In genomic region chr16:29729116-29729521, GRCh38 we compare ENCODE assay signal across 2 cellular contexts.
A peak's percentile ranks its signal among the peaks of the same experiment; 100 is the strongest.
TF ChIP-seq lines count a peak whose summit lies in the region.

No MANE protein-coding gene starts in this region.

TF ChIP-seq in GM12878, 131 proteins besides CTCF, POLR2A, EP300 and RAD21:
- TF ChIP-seq SMAD5 (IDR thresholded peaks at IDR 0.05; ENCODE audit: low read depth) = no peak
- peak; percentile 18; the same call in 1 of the 2 replicates for TF ChIP-seq SMC3 (IDR thresholded peaks at IDR 0.05; ENCODE audit: borderline replicate concordance, low read length)
- peak; percentile 44 for TF ChIP-seq IKZF1 (conservative IDR thresholded peaks at IDR 0.05)
- TF ChIP-seq BCL11A (IDR thresholded peaks at IDR 0.05; ENCODE audit: low read depth, low read length) = no peak
- no peak for TF ChIP-seq RELA (IDR thresholded peaks at IDR 0.05; ENCODE audit: borderline replicate concordance, partially characterized antibody)

TF ChIP-seq in HepG2, 621 proteins besides CTCF, POLR2A, EP300 and RAD21:
- no peak for TF ChIP-seq PTBP1 (IDR thresholded peaks at IDR 0.05; ENCODE audit: low read depth, low read length, poor library complexity, severe bottlenecking)
- TF ChIP-seq STAG1 (CRISPR knock-in tag; IDR thresholded peaks at IDR 0.05) = peak; percentile 73
- TF ChIP-seq XRCC5 (optimal IDR thresholded peaks at IDR 0.05; ENCODE audit: low read length) = peak; percentile 57
- TF ChIP-seq RXRA (CRISPR knock-in tag; IDR thresholded peaks at IDR 0.05) = no peak
- TF ChIP-seq HMGXB4 (CRISPR knock-in tag; IDR thresholded peaks at IDR 0.05; ENCODE audit: borderline replicate concordance in 1 of 2, low read depth in 1 of 2) = 0 out of 4 replicates have a peak, but pooled peaks of 1 of the 2 experiments have one; percentile 34
- TF ChIP-seq HNF4G (IDR thresholded peaks at IDR 0.05; ENCODE audit: borderline replicate concordance, low read depth, low read length) = no peak
- no peak for TF ChIP-seq HNF4G (CRISPR knock-in tag; IDR thresholded peaks at IDR 0.05; ENCODE audit: borderline replicate concordance, low read depth)
- TF ChIP-seq DDIT3 (CRISPR knock-in tag; IDR thresholded peaks at IDR 0.05) = no peak
- peak; percentile 22; the same call in 1 of the 2 replicates for TF ChIP-seq PITX1 (CRISPR knock-in tag; IDR thresholded peaks at IDR 0.05)
- 0 out of 2 replicates have a peak, but pooled peaks have one; percentile 13 for TF ChIP-seq MIXL1 (CRISPR knock-in tag; IDR thresholded peaks at IDR 0.05)
- TF ChIP-seq BCL6 (CRISPR knock-in tag; IDR thresholded peaks at IDR 0.05) = no peak
- no peak for TF ChIP-seq ZNF263 (CRISPR knock-in tag; IDR thresholded peaks at IDR 0.05)
- TF ChIP-seq ZNF784 (CRISPR knock-in tag; IDR thresholded peaks at IDR 0.05; ENCODE audit: borderline replicate concordance) = no peak
- TF ChIP-seq ZFAT (CRISPR knock-in tag; conservative IDR thresholded peaks at IDR 0.05) = no peak
- no peak for TF ChIP-seq ZNF768 (CRISPR knock-in tag; IDR thresholded peaks at IDR 0.05)
- TF ChIP-seq ZNF143 (CRISPR knock-in tag; IDR thresholded peaks at IDR 0.05) = peak; percentile 62; the same call in 1 of the 2 replicates
- TF ChIP-seq GATAD2A (CRISPR knock-in tag; IDR thresholded peaks at IDR 0.05) = peak; percentile 55
- peak; percentile 24; the same call in 1 of the 2 replicates for TF ChIP-seq ISL2 (CRISPR knock-in tag; IDR thresholded peaks at IDR 0.05)
- TF ChIP-seq HOXA3 (CRISPR knock-in tag; IDR thresholded peaks at IDR 0.05) = no peak
- no peak for TF ChIP-seq LCORL (IDR thresholded peaks at IDR 0.05)
- peak; percentile 77 for TF ChIP-seq LCORL (CRISPR knock-in tag; IDR thresholded peaks at IDR 0.05)
- peak; percentile 78 for TF ChIP-seq SMC3 (IDR thresholded peaks at IDR 0.05; ENCODE audit: low read length)
- TF ChIP-seq ZNF7 (CRISPR knock-in tag; IDR thresholded peaks at IDR 0.05) = peak; percentile 47; the same call in 1 of the 2 replicates
- no peak for TF ChIP-seq CBX2 (IDR thresholded peaks at IDR 0.05; ENCODE audit: low read depth, low read length)
- TF ChIP-seq CBX2 (CRISPR knock-in tag; IDR thresholded peaks at IDR 0.05; ENCODE audit: low read depth) = no peak
- TF ChIP-seq SALL1 (CRISPR knock-in tag; IDR thresholded peaks at IDR 0.05) = no peak
- peak; percentile 56 for TF ChIP-seq TEAD3 (CRISPR knock-in tag; optimal IDR thresholded peaks at IDR 0.05; ENCODE audit: borderline replicate concordance)
- 0 out of 2 replicates have a peak, but pooled peaks have one; percentile 30 for TF ChIP-seq PATZ1 (CRISPR knock-in tag; IDR thresholded peaks at IDR 0.05)
- TF ChIP-seq SNAPC5 (CRISPR knock-in tag; IDR thresholded peaks at IDR 0.05; ENCODE audit: borderline replicate concordance) = no peak
- no peak for TF ChIP-seq CHCHD3 (CRISPR knock-in tag; IDR thresholded peaks at IDR 0.05)
- TF ChIP-seq ZNF205 (CRISPR knock-in tag; IDR thresholded peaks at IDR 0.05) = no peak
- no peak for TF ChIP-seq ZGPAT (CRISPR knock-in tag; IDR thresholded peaks at IDR 0.05)
- TF ChIP-seq TFAP4 (IDR thresholded peaks at IDR 0.05; ENCODE audit: borderline replicate concordance, low read depth) = peak; percentile 47; the same call in 1 of the 2 replicates
- TF ChIP-seq NFYB (CRISPR knock-in tag; IDR thresholded peaks at IDR 0.05) = 0 out of 2 replicates have a peak, but pooled peaks have one; percentile 10
TF ChIP-seq in HepG2: peak in this region for 15.
